In genomic region chr13:35892837-35893814, GRCh38 we compare ENCODE assay signal across 25 cellular contexts.
"Had no signal": no experiment of that assay in that cellular context is flagged by ENCODE, and none has a peak within 500 bp of the region (broad histone marks: within the 10 kb centered on the region; RNA-seq: fewer than 3 reads in every experiment).

No MANE protein-coding gene starts in this region.

- H3K4me1 Mint-ChIP-seq: activated naive CD4-positive, alpha-beta T cell treated with anti-CD3 and anti-CD28 coated beads, Interleukin-2, amount 10 ng/mL, durations not matched to agents 7 days and 5 days; activated naive CD8-positive, alpha-beta T cell treated with anti-CD3 and anti-CD28 coated beads, Interleukin-2, amount 10 ng/mL, durations not matched to agents 7 days and 5 days had no signal

- H3K4me3 ChIP-seq: adrenal gland, SJCRH30 had no signal

- ATAC-seq: activated CD8-positive, alpha-beta T cell treated with anti-CD3 and anti-CD28 coated beads for 36 hours; activated T-cell treated with anti-CD3 and anti-CD28 coated beads, Interleukin-2, amount 50 U/mL, for 72 hours had no signal

- H3K36me3 Mint-ChIP-seq: activated naive CD4-positive, alpha-beta T cell treated with anti-CD3 and anti-CD28 coated beads, Interleukin-2, amount 10 ng/mL, durations not matched to agents 7 days and 5 days; activated naive CD8-positive, alpha-beta T cell treated with anti-CD3 and anti-CD28 coated beads, Interleukin-2, amount 10 ng/mL, durations not matched to agents 7 days and 5 days had no signal

- H3K9ac ChIP-seq: SK-N-SH had no signal

- H3K9me3 Mint-ChIP-seq: activated CD8-positive, alpha-beta T cell treated with anti-CD3 and anti-CD28 coated beads for 36 hours; activated T-helper 2 cell treated with anti-CD3 and anti-CD28 coated beads, Interferon-gamma antibody, Interleukin-2, Interleukin-4, amounts not matched to agents 10 μg/mL and 5 μg/mL and 100 μg/mL, durations not matched to agents 14 hours and 24 hours and 36 hours had no signal

- H3K27ac Mint-ChIP-seq: activated CD8-positive, alpha-beta T cell treated with anti-CD3 and anti-CD28 coated beads for 36 hours; activated naive CD4-positive, alpha-beta T cell treated with anti-CD3 and anti-CD28 coated beads, Interleukin-2, amount 10 ng/mL, durations not matched to agents 7 days and 5 days; activated naive CD8-positive, alpha-beta T cell treated with anti-CD3 and anti-CD28 coated beads, Interleukin-2, amount 10 ng/mL, durations not matched to agents 7 days and 5 days; activated T-cell treated with anti-CD3 and anti-CD28 coated beads, Interleukin-2, amount 50 U/mL, for 72 hours; activated T-helper 2 cell treated with anti-CD3 and anti-CD28 coated beads, Interferon-gamma antibody, Interleukin-2, Interleukin-4, amounts not matched to agents 10 μg/mL and 5 μg/mL and 100 μg/mL, durations not matched to agents 14 hours and 24 hours and 36 hours had no signal

- H3K4me3 Mint-ChIP-seq: activated CD8-positive, alpha-beta T cell treated with anti-CD3 and anti-CD28 coated beads for 36 hours; activated naive CD4-positive, alpha-beta T cell treated with anti-CD3 and anti-CD28 coated beads, Interleukin-2, amount 10 ng/mL, durations not matched to agents 7 days and 5 days; activated naive CD8-positive, alpha-beta T cell treated with anti-CD3 and anti-CD28 coated beads, Interleukin-2, amount 10 ng/mL, durations not matched to agents 7 days and 5 days; activated T-cell treated with anti-CD3 and anti-CD28 coated beads, Interleukin-2, amount 50 U/mL, for 72 hours had no signal

- H3K9me3 ChIP-seq: adrenal gland, SJCRH30, SK-N-SH had no signal

- H3K27me3 Mint-ChIP-seq: activated CD8-positive, alpha-beta T cell treated with anti-CD3 and anti-CD28 coated beads for 36 hours; activated naive CD4-positive, alpha-beta T cell treated with anti-CD3 and anti-CD28 coated beads, Interleukin-2, amount 10 ng/mL, durations not matched to agents 7 days and 5 days; activated naive CD8-positive, alpha-beta T cell treated with anti-CD3 and anti-CD28 coated beads, Interleukin-2, amount 10 ng/mL, durations not matched to agents 7 days and 5 days had no signal

- H3K9me2 ChIP-seq: SK-N-SH had no signal

- H3K4me1 ChIP-seq: SJCRH30 had no signal

- H3K27ac ChIP-seq: adrenal gland, SJCRH30, VCaP had no signal

- H3K36me3 ChIP-seq: adrenal gland, SJCRH30 had no signal

- H3K27me3 ChIP-seq: adrenal gland, SJCRH30 had no signal

- DNase-seq: activated CD4-positive, CD25-positive, alpha-beta regulatory T cell; activated CD8-positive, alpha-beta memory T cell treated with anti-CD3 and anti-CD28 coated beads, Interleukin-2, amount 50 U/mL, for 4 hours; activated CD8-positive, alpha-beta T cell treated with anti-CD3 and anti-CD28 coated beads for 36 hours; activated gamma-delta T cell treated with Interleukin-2 at 50 U/mL for 16 hours; activated naive CD4-positive, alpha-beta T cell treated with anti-CD3 and anti-CD28 coated beads, Interleukin-2, amount 10 ng/mL, durations not matched to agents 7 days and 5 days; activated naive CD8-positive, alpha-beta T cell treated with anti-CD3 and anti-CD28 coated beads, Interleukin-2, amount 10 ng/mL, durations not matched to agents 7 days and 5 days; activated T-cell treated with anti-CD3 and anti-CD28 coated beads, Interleukin-2, amount 50 U/mL, for 72 hours; adrenal gland; anterior cingulate cortex; central memory CD4-positive, alpha-beta T cell; Kasumi-1; KBM-7; NCI-H1105 treated with DMSO at 0.1 percent for 48 hours; NCI-H1436 treated with DMSO at 0.1 percent for 48 hours; NCI-H187; NCI-H2081; NCI-H446; NCI-H524; Right ventricle myocardium superior; RPMI8226; SJCRH30; SK-N-SH; T-helper 1 cell had no signal
